ENCODE assay signal across 8 cellular contexts in the genomic region with DNA sequence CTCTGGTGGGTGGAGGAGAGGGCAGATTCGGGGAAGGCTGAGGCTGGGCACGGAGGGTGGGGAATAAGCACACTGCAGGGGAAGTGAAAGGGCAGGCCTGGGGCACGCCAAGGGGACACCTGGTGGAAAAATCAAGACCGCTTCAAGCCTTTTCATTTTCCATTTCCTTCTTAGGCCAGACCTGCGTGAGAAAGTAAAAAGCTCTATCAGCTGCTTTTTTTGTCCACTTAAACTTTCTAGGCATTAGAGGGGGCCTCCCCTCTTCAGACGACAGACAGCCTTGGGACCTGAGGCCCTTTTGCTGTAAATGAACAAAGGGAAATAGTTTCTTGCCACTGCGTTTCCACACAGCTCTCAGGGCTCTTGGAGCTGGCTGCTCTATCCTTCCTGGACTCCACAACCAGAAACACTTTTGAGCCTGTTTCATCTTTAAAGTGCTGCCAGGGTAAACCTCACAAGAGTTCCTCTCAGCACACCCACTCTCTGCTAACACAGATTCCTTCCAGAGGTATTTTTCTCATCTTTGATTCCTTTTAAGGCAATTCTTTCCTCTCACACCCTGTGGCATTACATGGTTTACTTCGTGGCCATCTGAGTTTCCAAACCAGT.
DNase-seq lines count a peak whose midpoint lies in the region; ATAC-seq and TF ChIP-seq lines count a peak whose summit lies in the region.

No MANE protein-coding gene starts in this region.

- peak; percentile 73 for ATAC-seq in GM21381 (IDR thresholded peaks at IDR 0.05; ENCODE audit: unreplicated experiment)
- peak; percentile 41 for ATAC-seq in HG03565 (IDR thresholded peaks at IDR 0.05; ENCODE audit: unreplicated experiment)

- TF ChIP-seq CTCF in GM12864 (IDR thresholded peaks at IDR 0.05; ENCODE audit: low read depth, low read length, missing control alignments) = peak; percentile 10

- TF ChIP-seq POLR2A in erythroblast (IDR thresholded peaks at IDR 0.05; ENCODE audit: low read length) = no peak

- no peak overlapping the region for H3K4me3 ChIP-seq in GM12864 (ENCODE audit: low read depth, low read length)

- DNase-seq in GM12864 (ENCODE audit: low read depth) (peak; percentile 78), inferior parietal cortex (ENCODE audit: extremely low spot score) (peak; percentile 64), glomerular visceral epithelial cell (ENCODE audit: extremely low spot score) (no peak), NK-92 (lab: John Stamatoyannopoulos, UW; ENCODE audit: unreplicated experiment) (no peak), cerebellar nuclear complex (lab: John Stamatoyannopoulos, UW) (no peak), erythroblast (lab: John Stamatoyannopoulos, UW) (no peak)

Comparison
In these comparisons a context has a peak if more than half of its experiments do, and no peak if none do; other contexts are left out.
1. DNase-seq: peak in GM12864 (single experiment) and inferior parietal cortex (single experiment); none in glomerular visceral epithelial cell (single experiment), NK-92 (single experiment), cerebellar nuclear complex (0 of 2) and erythroblast (0 of 2).